In genomic region chr14:25006961-25007795, GRCh38 we compare ENCODE assay signal across 1 cellular context.
TF ChIP-seq lines count a peak whose summit lies in the region.

No MANE protein-coding gene starts in this region.

TF ChIP-seq in Ishikawa, 13 proteins besides CTCF, POLR2A, EP300 and RAD21 (continued from another document):
- TF ChIP-seq YY1 (IDR thresholded peaks at IDR 0.05; ENCODE audit: low read depth) (no peak), CEBPB (IDR thresholded peaks at IDR 0.05) (no peak), MAX (IDR thresholded peaks at IDR 0.05) (0 out of 2 replicates have a peak, but pooled peaks have one; percentile 12), TEAD4 (IDR thresholded peaks at IDR 0.05) (peak; percentile 68), FOXM1 (IDR thresholded peaks at IDR 0.05; ENCODE audit: borderline replicate concordance, low read depth) (no peak), TCF12 (IDR thresholded peaks at IDR 0.05; ENCODE audit: low read depth) (no peak), TAF1 (IDR thresholded peaks at IDR 0.05; ENCODE audit: low read depth) (no peak)
